11 cellular contexts compared by ENCODE assay signal in genomic region chr12:9086087-9086486, GRCh38. TPM values are rescaled to one million over a fixed set of nuclear protein-coding genes. Genes with fewer than 3 reads are reported as not detected.
"Had no signal": no experiment of that assay in that cellular context is flagged by ENCODE, and none has a peak within 500 bp of the region (broad histone marks: within the 10 kb centered on the region; RNA-seq: fewer than 3 reads in every experiment).

No MANE protein-coding gene starts in this region.

- H2AFZ ChIP-seq: GM23248, GM23338 had no signal

- H3K27ac ChIP-seq: GM23248 had no signal

- DNase-seq: GM23248, GOT3, H7, H9, HCEC 1CT, HFFc6 had no signal

- H3K27ac Mint-ChIP-seq: GM23338, H9, HFFc6 had no signal

- H3K4me2 ChIP-seq: GM23338 had no signal

- H3K9me3 ChIP-seq: HAP-1 had no signal

- H3K9ac ChIP-seq: GM23248 had no signal

- FAIRE-seq: H1, H54 had no signal

- H3K4me3 Mint-ChIP-seq: GM23338, H9, HFFc6 had no signal

- H3K36me3 ChIP-seq: HAP-1 had no signal

- ATAC-seq: GM23338, HCT116 had no signal

- H3K4me1 Mint-ChIP-seq: H9 had no signal

- H3K4me3 ChIP-seq: GM23248, GM23338, HAP-1 had no signal

- H3K4me1 ChIP-seq: HAP-1 had no signal

RNA-seq across cellular contexts. Expression of gene A2M, which starts 29.6 kb away (rescaled TPM):
- total RNA-seq: GM23338, H1, H7 had no signal
